17 cellular contexts compared by ENCODE assay signal in the genomic region with DNA sequence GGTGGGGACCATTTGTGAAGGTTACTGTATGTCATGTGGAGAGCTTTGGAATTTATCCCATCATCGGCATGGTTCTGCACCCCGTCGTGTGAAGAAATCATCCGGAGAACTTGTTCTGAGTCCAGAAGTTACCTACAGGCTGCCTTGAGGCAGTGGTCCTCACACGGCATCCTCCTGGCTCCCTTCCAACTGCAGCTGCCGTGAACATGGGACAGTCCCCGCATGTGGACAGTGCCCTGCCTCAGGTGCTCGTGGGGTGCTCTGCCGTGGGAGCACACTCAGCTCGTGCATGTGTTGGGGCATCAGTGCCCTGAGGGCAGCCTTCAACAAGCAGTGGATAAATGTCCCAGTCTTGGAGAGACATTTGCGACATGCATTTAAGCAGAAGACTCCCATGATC.
DNase-seq lines count a peak whose midpoint lies in the region; ATAC-seq, FAIRE-seq and TF ChIP-seq lines count a peak whose summit lies in the region.
"Had no signal": no experiment of that assay in that cellular context is flagged by ENCODE, and none has a peak within 500 bp of the region (broad histone marks: within the 10 kb centered on the region; RNA-seq: fewer than 3 reads in every experiment).

No MANE protein-coding gene starts in this region.

- H3K27ac Mint-ChIP-seq in HFFc6, result no peak overlapping the region

- H3K4me3 ChIP-seq in K562 (no peak overlapping the region), neuronal stem cell (ENCODE audit: low read length in 2 of 2) (no peak overlapping the region), spleen (no peak overlapping the region), uterus (no peak overlapping the region)
- H3K4me3 ChIP-seq: GM12878, GM23248 had no signal

- no peak overlapping the region for H2BK12ac ChIP-seq in neuronal stem cell (ENCODE audit: low read length)

- no peak overlapping the region for H3K4me3 Mint-ChIP-seq in HFFc6
- H3K4me3 Mint-ChIP-seq: CD4-positive, alpha-beta memory T cell had no signal

- H3K9ac ChIP-seq in K562 (ENCODE audit: insufficient read depth in 1 of 2, low read depth in 2 of 2, low read length in 2 of 2) (no peak overlapping the region), neuronal stem cell (ENCODE audit: low read depth, low read length, poor library complexity) (no peak overlapping the region)
- H3K9ac ChIP-seq: GM23248 had no signal

- TF ChIP-seq RAD21 in K562 (CRISPR knock-in tag; conservative IDR thresholded peaks at IDR 0.05 in 1 of 2, IDR thresholded peaks at IDR 0.05 in 1 of 2), result no peak

- no peak overlapping the region for H2BK15ac ChIP-seq in neuronal stem cell (ENCODE audit: low read length)

- no peaks in the 10 kb centered on the region for H3K9me3 Mint-ChIP-seq in HFFc6

- H3K14ac ChIP-seq in neuronal stem cell (ENCODE audit: low read length), result peak overlapping the region; percentile 63

- H3K4ac ChIP-seq in neuronal stem cell (ENCODE audit: low read length), result no peak overlapping the region

- in situ Hi-C loops in K562 (cut with MboI), result no loop called here

- no peak overlapping the region for H3K27ac ChIP-seq in K562 (ENCODE audit: extremely low read depth, low read depth, low read length)
- no peak overlapping the region for H3K27ac ChIP-seq in neuronal stem cell (replicated peaks; ENCODE audit: low read length)
- H3K27ac ChIP-seq in spleen, result no peak overlapping the region
- no peak overlapping the region for H3K27ac ChIP-seq in uterus
- H3K27ac ChIP-seq: GM23248 had no signal

- H3K36me3 Mint-ChIP-seq in HFFc6 (ENCODE audit: low read depth), result peaks cover 16% of the 10 kb centered on the region

- H3K36me3 ChIP-seq in K562 (ENCODE audit: control insufficient read depth, insufficient read depth, low read length), result no peaks in the 10 kb centered on the region
- H3K36me3 ChIP-seq in neuronal stem cell (replicated peaks in 1 of 2; ENCODE audit: control insufficient read depth in 2 of 2, insufficient read depth in 2 of 2, low read length in 2 of 2), result peaks cover 3 to 25% of the 10 kb centered on the region in 2 donors
- H3K36me3 ChIP-seq in spleen, result peaks cover 0 to 89% (median 16%) of the 10 kb centered on the region in 6 donors
- H3K36me3 ChIP-seq in uterus, result no peaks in the 10 kb centered on the region

- no peaks in the 10 kb centered on the region for H3K79me1 ChIP-seq in neuronal stem cell (ENCODE audit: low read depth, low read length)

- TF ChIP-seq EP300 in K562 (IDR thresholded peaks at IDR 0.05; ENCODE audit: low read length), result no peak

- no peak for FAIRE-seq in K562 (lab: Jason Lieb, UNC)
- FAIRE-seq: G401.6, GM12878, GM18507, GM19239, H1 had no signal

- intact Hi-C loops in K562 (cut with micrococcal nuclease) (no loop called here), spleen (cut with DNase I; ENCODE audit: low total_unique reads) (no loop called here), uterus (cut with DNase I; ENCODE audit: low total_unique reads) (no loop called here)

- no peak for DNase-seq in K562 (ENCODE audit: extremely low read depth in 1 of 4, low spot score in 3 of 4)
- DNase-seq in neuronal stem cell (ENCODE audit: low spot score), result no peak
- DNase-seq in spleen, result peak; percentile 35
- DNase-seq in uterus, result no peak
- DNase-seq in GF-D8 (lab: John Stamatoyannopoulos, UW), result no peak
- no peak for DNase-seq in HFFc6
- DNase-seq: C1 segment of cervical spinal cord; Caco-2; CD4-positive, alpha-beta memory T cell; DND-41; GM23248; HCEC 1CT had no signal

- H3K4me1 ChIP-seq in K562 (replicated peaks in 1 of 2; ENCODE audit: control insufficient read depth in 2 of 2, insufficient read depth in 2 of 2, low read length in 2 of 2) (no peaks in the 10 kb centered on the region), neuronal stem cell (ENCODE audit: control insufficient read depth in 2 of 2, insufficient read depth in 1 of 2, low read depth in 1 of 2, low read length in 2 of 2) (no peaks in the 10 kb centered on the region), spleen (no peaks in the 10 kb centered on the region), uterus (no peaks in the 10 kb centered on the region)
- H3K4me1 ChIP-seq: Caco-2 had no signal

- no peak overlapping the region for H3K18ac ChIP-seq in neuronal stem cell (ENCODE audit: low read length)

- TF ChIP-seq POLR2A in K562 (conservative IDR thresholded peaks at IDR 0.05) (no peak), spleen (IDR thresholded peaks at IDR 0.05) (no peak), uterus (IDR thresholded peaks at IDR 0.05) (no peak)

- no TSS peak for BruUV-seq in K562 (replicated peaks; lab: Mats Ljungman, UMichigan)

- no peaks in the 10 kb centered on the region for H3K9me3 ChIP-seq in K562 (replicated peaks; ENCODE audit: control insufficient read depth, insufficient read depth, low read depth, low read length)
- H3K9me3 ChIP-seq in neuronal stem cell (replicated peaks in 1 of 2; ENCODE audit: control insufficient read depth in 2 of 2, insufficient read depth in 1 of 2, low read depth in 1 of 2, low read length in 2 of 2), result no peaks in the 10 kb centered on the region
- H3K9me3 ChIP-seq in spleen, result peaks cover 0 to 8% (median 0%) of the 10 kb centered on the region in 8 donors
- H3K9me3 ChIP-seq in uterus, result no peaks in the 10 kb centered on the region
- H3K9me3 ChIP-seq: Caco-2 had no signal

- no peak overlapping the region for H4K8ac ChIP-seq in neuronal stem cell (ENCODE audit: low read depth, low read length)

- no peak overlapping the region for H2BK120ac ChIP-seq in neuronal stem cell (ENCODE audit: low read depth, low read length)

- 35% methylated on average over 10 of the region's 11 CpGs for WGBS in K562 (ENCODE audit: insufficient coverage, low coverage, missing lambda C conversion rate)
- WGBS in neuronal stem cell (ENCODE audit: extremely low coverage in 2 of 2, insufficient read length in 2 of 2, insufficient replicate concordance in 1 of 2), 2 donors, result no CpG with 5 or more reads among the region's 11 CpGs
- WGBS in spleen, 5 donors, result 83 to 95% (median 92%) methylated on average over 10 to 11 of the region's 11 CpGs

- H3K4me2 ChIP-seq in K562 (ENCODE audit: insufficient read depth, low read length) (no peak overlapping the region), neuronal stem cell (ENCODE audit: insufficient read depth, low read length, poor library complexity, severe bottlenecking) (no peak overlapping the region)

- POLR2A ChIA-PET in K562 (lab: Yijun Ruan, JAX), result interaction anchor here (1.1 kb wide), 1 partner anchor 12 kb away, joined by 3 read pairs; no protein-coding TSS in a partner anchor

- no peak overlapping the region for H4K91ac ChIP-seq in neuronal stem cell (ENCODE audit: low read depth, low read length, poor library complexity)

- H3K27me3 ChIP-seq in K562 (ENCODE audit: control insufficient read depth in 2 of 2, insufficient read depth in 2 of 2, low read length in 2 of 2) (no peaks in the 10 kb centered on the region), neuronal stem cell (ENCODE audit: control insufficient read depth in 3 of 3, insufficient read depth in 3 of 3, low read depth in 1 of 3, low read length in 3 of 3) (no peaks in the 10 kb centered on the region), spleen (replicated peaks in 1 of 7) (no peaks in the 10 kb centered on the region), uterus (no peaks in the 10 kb centered on the region)

- CTCF ChIA-PET in K562 (lab: Yijun Ruan, JAX; ENCODE audit: low intra/inter-chr PET ratio), result no interaction called here

- H3K9me1 ChIP-seq in K562 (ENCODE audit: control insufficient read depth, insufficient read depth, low read length), result no peaks in the 10 kb centered on the region

- H2AFZ ChIP-seq in K562 (ENCODE audit: low read depth, low read length) (no peak overlapping the region), neuronal stem cell (ENCODE audit: low read length) (no peak overlapping the region)
- H2AFZ ChIP-seq: GM23248 had no signal

- no peak overlapping the region for H2AK5ac ChIP-seq in neuronal stem cell (ENCODE audit: low read depth, low read length)

- no peaks in the 10 kb centered on the region for H3K4me1 Mint-ChIP-seq in HFFc6 (ENCODE audit: low read depth)
- H3K4me1 Mint-ChIP-seq: CD4-positive, alpha-beta memory T cell had no signal

- H4K20me1 ChIP-seq in K562 (replicated peaks; ENCODE audit: control insufficient read depth, insufficient read depth, low read length), result no peaks in the 10 kb centered on the region

- H3K79me2 ChIP-seq in K562 (ENCODE audit: control insufficient read depth, insufficient read depth, low read length), result no peaks in the 10 kb centered on the region

- no peak overlapping the region for H2BK5ac ChIP-seq in neuronal stem cell (ENCODE audit: low read length)

- H3K23ac ChIP-seq in neuronal stem cell (ENCODE audit: low read depth, low read length, poor library complexity), result no peak overlapping the region

- TF ChIP-seq CTCF in K562 (IDR thresholded peaks at IDR 0.05 in 2 of 3, conservative IDR thresholded peaks at IDR 0.05 in 1 of 3; ENCODE audit: insufficient read depth in 2 of 3, low read depth in 1 of 3, low read length in 3 of 3) (no peak), spleen (IDR thresholded peaks at IDR 0.05 in 8 of 11, conservative IDR thresholded peaks at IDR 0.05 in 3 of 11) (no peak), uterus (IDR thresholded peaks at IDR 0.05) (no peak), HFFc6 (IDR thresholded peaks at IDR 0.05) (no peak)

- no peaks in the 10 kb centered on the region; the same call in none of the 2 replicates for H3K27me3 Mint-ChIP-seq in HFFc6 (ENCODE audit: insufficient read depth)
- H3K27me3 Mint-ChIP-seq: CD4-positive, alpha-beta memory T cell had no signal

- no peak for ATAC-seq in K562
- ATAC-seq: GM12878 had no signal

TF ChIP-seq in K562, 482 proteins besides CTCF, POLR2A, EP300 and RAD21 (continues in another document):
- TF ChIP-seq ZNF583 (CRISPR knock-in tag; IDR thresholded peaks at IDR 0.05) (no peak), NFIC (IDR thresholded peaks at IDR 0.05) (0 out of 2 replicates have a peak, but pooled peaks have one; percentile 15), ZNF444 (CRISPR knock-in tag; IDR thresholded peaks at IDR 0.05) (no peak), TAF7 (tag; IDR thresholded peaks at IDR 0.05) (no peak), RFX7 (CRISPR knock-in tag; IDR thresholded peaks at IDR 0.05) (no peak)
